16 cellular contexts compared by ENCODE assay signal in the genomic region with DNA sequence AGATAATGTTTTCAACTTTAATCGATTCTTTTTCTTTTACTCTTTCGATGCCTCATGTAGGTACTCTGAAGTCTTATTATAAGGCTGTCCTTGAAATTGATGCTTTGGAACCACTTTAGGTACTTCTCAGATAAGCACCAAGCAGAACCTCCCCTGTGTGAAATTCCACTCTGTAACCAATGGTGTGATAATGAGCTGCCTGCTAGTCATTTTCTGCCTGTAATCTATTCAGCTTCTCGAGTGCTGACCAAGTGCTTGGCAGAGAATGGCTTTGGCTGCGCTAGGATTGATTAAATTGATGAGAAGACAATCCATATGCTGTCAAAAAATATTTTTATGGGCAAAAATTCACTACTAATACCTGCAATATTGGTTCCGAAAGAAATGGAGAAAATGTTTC. TPM values are rescaled to one million over a fixed set of nuclear protein-coding genes. Genes with fewer than 3 reads are reported as not detected.
A peak's percentile ranks its signal among the peaks of the same experiment; 100 is the strongest.
DNase-seq lines count a peak whose midpoint lies in the region; ATAC-seq and TF ChIP-seq lines count a peak whose summit lies in the region.
"Had no signal": no experiment of that assay in that cellular context is flagged by ENCODE, and none has a peak within 500 bp of the region (broad histone marks: within the 10 kb centered on the region; RNA-seq: fewer than 3 reads in every experiment).

No MANE protein-coding gene starts in this region.

- no peaks in the 10 kb centered on the region for H3K36me3 Mint-ChIP-seq in endodermal cell (ENCODE audit: low read depth)
- H3K36me3 Mint-ChIP-seq: CD4-positive, CD25-positive, alpha-beta regulatory T cell; immature natural killer cell; stimulated activated effector memory CD8-positive, alpha-beta T cell treated with anti-CD3 and anti-CD28 coated beads, Interleukin-12 subunit alpha, Interleukin-12 subunit beta, amount 100 ng/mL, for 72 hours had no signal

- H3K36me3 ChIP-seq in cardiac muscle cell (no peaks in the 10 kb centered on the region), right atrium auricular region (no peaks in the 10 kb centered on the region), endodermal cell (ENCODE audit: control insufficient read depth, insufficient read depth, low read length) (no peaks in the 10 kb centered on the region)

- ATAC-seq in HG03095 (IDR thresholded peaks at IDR 0.05; ENCODE audit: unreplicated experiment), result no peak
- no peak for ATAC-seq in GM18861 (IDR thresholded peaks at IDR 0.05; ENCODE audit: unreplicated experiment)
- ATAC-seq: stimulated activated effector memory CD8-positive, alpha-beta T cell treated with anti-CD3 and anti-CD28 coated beads, Interleukin-12 subunit alpha, Interleukin-12 subunit beta, amount 100 ng/mL, for 72 hours had no signal

- 66 to 83% methylated on average over 3 to 5 of the region's 5 CpGs for WGBS in endodermal cell (ENCODE audit: insufficient coverage in 1 of 2, insufficient read length in 1 of 2), 2 experiments

- H3K4me3 ChIP-seq in cardiac muscle cell (no peak overlapping the region), right atrium auricular region (peak overlapping the region in 1 of 2 donors; percentile 27), endodermal cell (ENCODE audit: low read length) (no peak overlapping the region)
- H3K4me3 ChIP-seq: A549 had no signal

- no peak overlapping the region for H3K27ac Mint-ChIP-seq in endodermal cell
- H3K27ac Mint-ChIP-seq: activated CD4-positive, alpha-beta T cell treated with anti-CD3 and anti-CD28 coated beads, Interleukin-2, amount 10 ng/mL, durations not matched to agents 7 days and 5 days; immature natural killer cell; stimulated activated effector memory CD8-positive, alpha-beta T cell treated with anti-CD3 and anti-CD28 coated beads, Interleukin-12 subunit alpha, Interleukin-12 subunit beta, amount 100 ng/mL, for 72 hours had no signal

- no peaks in the 10 kb centered on the region for H3K27me3 Mint-ChIP-seq in endodermal cell (ENCODE audit: insufficient read depth)
- H3K27me3 Mint-ChIP-seq: activated CD4-positive, alpha-beta T cell treated with anti-CD3 and anti-CD28 coated beads, Interleukin-2, amount 10 ng/mL, durations not matched to agents 7 days and 5 days had no signal

- H3K4me3 Mint-ChIP-seq in endodermal cell, result no peak overlapping the region
- H3K4me3 Mint-ChIP-seq: activated CD4-positive, alpha-beta T cell treated with anti-CD3 and anti-CD28 coated beads, Interleukin-2, amount 10 ng/mL, durations not matched to agents 7 days and 5 days; CD4-positive, CD25-positive, alpha-beta regulatory T cell; immature natural killer cell; stimulated activated effector memory CD8-positive, alpha-beta T cell treated with anti-CD3 and anti-CD28 coated beads, Interleukin-12 subunit alpha, Interleukin-12 subunit beta, amount 100 ng/mL, for 72 hours had no signal

- H3K27ac ChIP-seq in cardiac muscle cell (no peak overlapping the region), right atrium auricular region (peak overlapping the region in 1 of 2 donors; percentile 17), endodermal cell (ENCODE audit: low read depth, low read length) (peak overlapping the region; percentile 99)
- H3K27ac ChIP-seq: A549 had no signal

- DNase-seq in cardiac muscle cell (ENCODE audit: low read depth in 1 of 2, low spot score in 1 of 2) (peak; percentile 16 to 59), right atrium auricular region (ENCODE audit: low spot score) (no peak), NCI-H345 treated with DMSO at 0.1 percent for 48 hours (lab: John Stamatoyannopoulos, UW; ENCODE audit: unreplicated experiment) (peak; percentile 58), endodermal cell (peak; percentile 63), retina (peak; percentile 62)
- DNase-seq in NK-92 treated with Interleukin-12 subunit alpha and Interleukin-12 subunit beta, amount 100 ng/mL, for 24 hours (lab: John Stamatoyannopoulos, UW), result no peak
- DNase-seq: activated CD4-positive, alpha-beta T cell treated with anti-CD3 and anti-CD28 coated beads, Interleukin-2, amount 10 ng/mL, durations not matched to agents 7 days and 5 days; activated T-cell treated with anti-CD3 and anti-CD28 coated beads, Interleukin-2, amount 50 U/mL, for 1 hour; CD4-positive, CD25-positive, alpha-beta regulatory T cell; immature natural killer cell; SK-N-SH; small intestine had no signal

- no peak for TF ChIP-seq CTCF in cardiac muscle cell (IDR thresholded peaks at IDR 0.05; ENCODE audit: low read depth, low read length)
- TF ChIP-seq CTCF in right atrium auricular region (IDR thresholded peaks at IDR 0.05), result no peak
- no peak for TF ChIP-seq CTCF in endodermal cell (conservative IDR thresholded peaks at IDR 0.05)

- no peaks in the 10 kb centered on the region for H3K9me3 ChIP-seq in cardiac muscle cell (ENCODE audit: low read depth)
- H3K9me3 ChIP-seq in right atrium auricular region, result no peaks in the 10 kb centered on the region
- no peaks in the 10 kb centered on the region for H3K9me3 ChIP-seq in endodermal cell (ENCODE audit: control insufficient read depth, low read length)
- H3K9me3 ChIP-seq: A549, SK-N-SH had no signal

- peaks cover 17% of the 10 kb centered on the region for H3K4me1 Mint-ChIP-seq in endodermal cell

- H3K9me3 Mint-ChIP-seq in endodermal cell, result peaks cover 1% of the 10 kb centered on the region
- H3K9me3 Mint-ChIP-seq: activated CD4-positive, alpha-beta T cell treated with anti-CD3 and anti-CD28 coated beads, Interleukin-2, amount 10 ng/mL, durations not matched to agents 7 days and 5 days; immature natural killer cell; stimulated activated effector memory CD8-positive, alpha-beta T cell treated with anti-CD3 and anti-CD28 coated beads, Interleukin-12 subunit alpha, Interleukin-12 subunit beta, amount 100 ng/mL, for 72 hours had no signal

- H3K27me3 ChIP-seq in cardiac muscle cell, result no peaks in the 10 kb centered on the region
- H3K27me3 ChIP-seq in right atrium auricular region, result no peaks in the 10 kb centered on the region
- no peaks in the 10 kb centered on the region for H3K27me3 ChIP-seq in endodermal cell (ENCODE audit: control insufficient read depth, insufficient read depth, low read length, poor library complexity, severe bottlenecking)

- peaks cover 11% of the 10 kb centered on the region for H3K4me1 ChIP-seq in cardiac muscle cell (ENCODE audit: low read depth)
- H3K4me1 ChIP-seq in right atrium auricular region, result peaks cover 0 to 11% of the 10 kb centered on the region in 2 donors
- no peaks in the 10 kb centered on the region for H3K4me1 ChIP-seq in endodermal cell (ENCODE audit: control insufficient read depth, insufficient read depth, low read length)
- H3K4me1 ChIP-seq: A549 had no signal

- H3K9ac ChIP-seq in endodermal cell (ENCODE audit: extremely low read depth, low read length, poor library complexity, severe bottlenecking), result no peak overlapping the region
- H3K9ac ChIP-seq: SK-N-SH had no signal

RNA-seq across cellular contexts. Expression of a gene that starts 42.7 kb away (rescaled TPM):
- total RNA-seq in cardiac muscle cell, result 11.4 and 13.4 TPM in 2 replicates
- polyA plus RNA-seq in cardiac muscle cell, result 19.2 and 23.6 TPM in 2 replicates
- total RNA-seq in right atrium auricular region, result 10 to 100 TPM; 14.5 to 18.6 TPM
- 10 to 100 TPM; 26.1 to 39.0 TPM for total RNA-seq in endodermal cell
- polyA plus RNA-seq in endodermal cell (2013, experiment 1 of 2), result 18.9 TPM
- 19.3 TPM for polyA plus RNA-seq in endodermal cell (2013, experiment 2 of 2)

Comparison
In these comparisons a context has a peak if more than half of its experiments do, and no peak if none do; other contexts are left out.
1. DNase-seq: peak in cardiac muscle cell (2 of 2), NCI-H345 treated with DMSO at 0.1 percent for 48 hours (single experiment), endodermal cell (single experiment) and retina (single experiment); none in right atrium auricular region (single experiment) and NK-92 treated with Interleukin-12 subunit alpha and Interleukin-12 subunit beta, amount 100 ng/mL, for 24 hours (single experiment).